ENCODE assay signal across 1 cellular context in genomic region chr21:26142363-26142762, GRCh38.
A peak's percentile ranks its signal among the peaks of the same experiment; 100 is the strongest.
TF ChIP-seq lines count a peak whose summit lies in the region.

No MANE protein-coding gene starts in this region.

TF ChIP-seq in WTC11, 78 proteins besides CTCF, POLR2A, EP300 and RAD21:
- TF ChIP-seq ZNF121 (CRISPR knock-in tag; IDR thresholded peaks at IDR 0.05) (peak; percentile 90), SMAD3 (CRISPR knock-in tag; IDR thresholded peaks at IDR 0.05; ENCODE audit: borderline replicate concordance) (no peak)
